ENCODE assay signal across 16 cellular contexts in the genomic region with DNA sequence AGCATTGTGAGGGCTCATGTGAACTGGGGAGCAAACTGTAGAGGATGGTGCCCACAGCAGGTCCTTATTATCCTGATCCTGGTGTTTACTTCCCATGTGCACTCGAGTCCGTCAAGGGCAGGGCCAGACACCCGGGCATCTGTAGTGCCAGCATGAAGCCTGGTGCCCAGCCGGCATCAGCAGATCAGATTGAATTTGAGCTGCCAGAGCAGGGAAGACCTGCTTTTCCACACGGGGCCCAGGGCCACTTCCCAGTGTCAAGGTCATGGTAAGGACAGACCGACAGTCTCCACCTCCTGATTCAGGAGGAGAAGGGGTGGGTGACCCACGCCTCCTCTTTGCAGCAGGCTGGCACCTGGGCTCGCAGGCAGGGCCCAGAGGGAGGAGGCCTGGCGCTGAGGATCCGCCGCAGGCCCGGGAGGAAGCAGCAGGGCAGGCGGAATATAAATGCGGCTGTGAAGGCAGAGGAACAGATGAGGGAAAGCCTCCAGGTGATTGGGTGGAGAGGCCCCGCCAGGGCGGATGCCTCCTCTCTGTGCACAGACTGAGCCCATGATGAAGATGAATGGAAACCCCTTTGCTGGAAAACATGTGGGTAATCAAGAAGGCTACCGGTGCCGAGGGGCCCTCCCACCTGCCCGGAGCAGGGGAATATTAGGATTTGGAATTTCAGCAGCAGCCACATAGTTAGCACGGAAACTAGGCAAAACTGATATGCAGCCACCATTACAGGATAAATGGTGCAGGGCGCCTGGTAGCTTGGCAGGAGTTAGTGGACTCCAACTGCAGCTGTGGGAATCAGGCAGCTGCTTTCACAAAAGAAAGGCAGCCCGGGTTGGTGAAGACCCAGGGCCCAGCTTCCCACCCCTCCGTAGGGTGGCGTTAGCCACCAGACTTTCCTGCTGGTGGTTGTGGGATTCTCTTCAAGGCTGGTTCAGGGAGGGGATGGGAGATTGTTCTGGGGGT.
DNase-seq lines count a peak whose midpoint lies in the region; ATAC-seq and TF ChIP-seq lines count a peak whose summit lies in the region.
"Had no signal": no experiment of that assay in that cellular context is flagged by ENCODE, and none has a peak within 500 bp of the region (broad histone marks: within the 10 kb centered on the region; RNA-seq: fewer than 3 reads in every experiment).

No MANE protein-coding gene starts in this region.

- H3K36me3 Mint-ChIP-seq in T-helper 17 cell (ENCODE audit: low read depth) = no peaks in the 10 kb centered on the region

- no peaks in the 10 kb centered on the region for H3K36me3 ChIP-seq in body of pancreas (replicated peaks in 1 of 2; ENCODE audit: insufficient read depth in 1 of 2, low read depth in 2 of 2)

- H3K27ac ChIP-seq in body of pancreas = no peak overlapping the region
- H3K27ac ChIP-seq: C4-2B had no signal

- H3K4me1 ChIP-seq in body of pancreas = peaks cover 29% of the 10 kb centered on the region

- no peaks in the 10 kb centered on the region for H3K27me3 ChIP-seq in body of pancreas

- 47 to 51% methylated on average over 20 to 24 of the region's 24 CpGs for WGBS in body of pancreas, 2 donors

- intact Hi-C loops in body of pancreas (cut with DNase I) = loop anchor here (10.0 kb wide), 1 partner anchor 592 kb away; no protein-coding TSS in a partner anchor

- no peak for TF ChIP-seq POLR2A in body of pancreas (IDR thresholded peaks at IDR 0.05)

- H3K4me1 Mint-ChIP-seq in T-helper 17 cell = no peaks in the 10 kb centered on the region

- no peak overlapping the region for H3K4me3 ChIP-seq in body of pancreas

- H3K4me3 Mint-ChIP-seq in T-helper 17 cell = no peak overlapping the region

- peaks cover 19% of the 10 kb centered on the region for H3K27me3 Mint-ChIP-seq in T-helper 17 cell

- ATAC-seq in body of pancreas (no peak), GM19328 (IDR thresholded peaks at IDR 0.05; ENCODE audit: unreplicated experiment) (no peak), T-helper 17 cell (no peak)
- ATAC-seq: Panc1, Right ventricle myocardium inferior had no signal

- DNase-seq in NCI-H748 (lab: John Stamatoyannopoulos, UW; ENCODE audit: unreplicated experiment) (peak; percentile 25), NCI-H748 treated with DMSO at 0.1 percent for 48 hours (lab: John Stamatoyannopoulos, UW) (no peak), NCI-H69 (lab: John Stamatoyannopoulos, UW) (peak; percentile 62), body of pancreas (peak; percentile 34 to 70 (median 51)), myocyte (ENCODE audit: low read depth) (peak; percentile 18), T-helper 17 cell (no peak), LoVo (ENCODE audit: low spot score) (no peak)
- DNase-seq: DMS153, NCI-H2081, NCI-H446, NCI-H82, T-helper 2 cell had no signal

- H3K9me3 ChIP-seq in body of pancreas (no peaks in the 10 kb centered on the region), T-helper 17 cell (ENCODE audit: control insufficient read depth, low read length, poor library complexity, severe bottlenecking) (no peaks in the 10 kb centered on the region)

- no peak overlapping the region for H3K27ac Mint-ChIP-seq in T-helper 17 cell

- peak in 1 of 7 experiments; percentile 3 for TF ChIP-seq CTCF in body of pancreas (IDR thresholded peaks at IDR 0.05)

Comparison
In these comparisons a context has a peak if more than half of its experiments do, and no peak if none do; other contexts are left out.
1. DNase-seq: peak in NCI-H748 (single experiment), NCI-H69 (single experiment), body of pancreas (4 of 4) and myocyte (single experiment); none in NCI-H748 treated with DMSO at 0.1 percent for 48 hours (single experiment), T-helper 17 cell (0 of 3) and LoVo (single experiment).